Comparison of ENCODE assay signal across 15 cellular contexts in genomic region chr6:76275746-76276145, GRCh38.
DNase-seq lines count a peak whose midpoint lies in the region; ATAC-seq and TF ChIP-seq lines count a peak whose summit lies in the region.
"Had no signal": no experiment of that assay in that cellular context is flagged by ENCODE, and none has a peak within 500 bp of the region (broad histone marks: within the 10 kb centered on the region; RNA-seq: fewer than 3 reads in every experiment).

No MANE protein-coding gene starts in this region.

- TF ChIP-seq CTCF in GM12872 (IDR thresholded peaks at IDR 0.05; ENCODE audit: insufficient read depth, low read depth, low read length), result peak; percentile 24; the same call in 1 of the 3 replicates
- TF ChIP-seq CTCF in NB4 (IDR thresholded peaks at IDR 0.05; ENCODE audit: low read depth, low read length), result peak; percentile 30
- peak; percentile 21; the same call in 1 of the 2 replicates for TF ChIP-seq CTCF in WERI-Rb-1 (IDR thresholded peaks at IDR 0.05; ENCODE audit: low read depth, low read length)

- no peak for TF ChIP-seq POLR2A in NB4 (IDR thresholded peaks at IDR 0.05; ENCODE audit: extremely low read depth, insufficient read length)

- H3K9me3 ChIP-seq in WERI-Rb-1 (ENCODE audit: severe bottlenecking), result no peaks in the 10 kb centered on the region
- H3K9me3 ChIP-seq: neutrophil, uterus had no signal

- no peaks in the 10 kb centered on the region for H3K27me3 ChIP-seq in WERI-Rb-1 (ENCODE audit: insufficient read depth, low read depth, severe bottlenecking)
- H3K27me3 ChIP-seq: neutrophil, uterus had no signal

- H3K9me3 Mint-ChIP-seq in stimulated activated effector memory CD8-positive, alpha-beta T cell treated with anti-CD3 and anti-CD28 coated beads, Interleukin-12 subunit alpha, Interleukin-12 subunit beta, amount 100 ng/mL, for 72 hours, result peaks cover 29% of the 10 kb centered on the region

- DNase-seq in COLO829 (ENCODE audit: low spot score), result peak; percentile 0
- DNase-seq in NB4 (ENCODE audit: low read depth), result peak; percentile 21
- no peak for DNase-seq in WERI-Rb-1
- no peak for DNase-seq in stimulated activated CD4-positive, alpha-beta T cell treated with anti-CD3 and anti-CD28 coated beads, Interleukin-4, amount 100 ng/mL, for 4 hours
- no peak for DNase-seq in stimulated activated effector memory CD8-positive, alpha-beta T cell treated with anti-CD3 and anti-CD28 coated beads, Interleukin-12 subunit alpha, Interleukin-12 subunit beta, amount 100 ng/mL, for 72 hours (ENCODE audit: low spot score in 2 of 2)
- DNase-seq: activated CD4-positive, alpha-beta T cell treated with anti-CD3 and anti-CD28 coated beads, Interleukin-2, amount 50 U/mL, for 48 hours; IMR-90; stimulated activated naive CD8-positive, alpha-beta T cell treated with anti-CD3 and anti-CD28 coated beads, Interleukin-15, amount 100 ng/mL, for 72 hours; uterus had no signal

- H3K4me3 Mint-ChIP-seq in stimulated activated effector memory CD8-positive, alpha-beta T cell treated with anti-CD3 and anti-CD28 coated beads, Interleukin-12 subunit alpha, Interleukin-12 subunit beta, amount 100 ng/mL, for 72 hours, result no peak overlapping the region
- H3K4me3 Mint-ChIP-seq: B cell; stimulated activated naive CD8-positive, alpha-beta T cell treated with anti-CD3 and anti-CD28 coated beads, Interleukin-15, amount 100 ng/mL, for 72 hours; T-helper 2 cell treated with Interferon-gamma antibody and Interleukin-4, amounts not matched to agents 5 μg/mL and 100 μg/mL, for 36 hours had no signal

- no peaks in the 10 kb centered on the region for H3K36me3 ChIP-seq in WERI-Rb-1
- H3K36me3 ChIP-seq: neutrophil, uterus had no signal

- H3K27ac ChIP-seq in WERI-Rb-1, result no peak overlapping the region
- H3K27ac ChIP-seq: neutrophil, uterus had no signal

- no peak overlapping the region for H3K27ac Mint-ChIP-seq in stimulated activated effector memory CD8-positive, alpha-beta T cell treated with anti-CD3 and anti-CD28 coated beads, Interleukin-12 subunit alpha, Interleukin-12 subunit beta, amount 100 ng/mL, for 72 hours
- H3K27ac Mint-ChIP-seq: B cell; stimulated activated naive CD8-positive, alpha-beta T cell treated with anti-CD3 and anti-CD28 coated beads, Interleukin-15, amount 100 ng/mL, for 72 hours; T-helper 2 cell treated with Interferon-gamma antibody and Interleukin-4, amounts not matched to agents 5 μg/mL and 100 μg/mL, for 36 hours had no signal

- peaks cover 6% of the 10 kb centered on the region for H3K36me3 Mint-ChIP-seq in stimulated activated effector memory CD8-positive, alpha-beta T cell treated with anti-CD3 and anti-CD28 coated beads, Interleukin-12 subunit alpha, Interleukin-12 subunit beta, amount 100 ng/mL, for 72 hours

- ATAC-seq in GM21737 (IDR thresholded peaks at IDR 0.05; ENCODE audit: unreplicated experiment) (no peak), HG02571 (IDR thresholded peaks at IDR 0.05; ENCODE audit: unreplicated experiment) (no peak)
- no peak for ATAC-seq in stimulated activated effector memory CD8-positive, alpha-beta T cell treated with anti-CD3 and anti-CD28 coated beads, Interleukin-12 subunit alpha, Interleukin-12 subunit beta, amount 100 ng/mL, for 72 hours
- ATAC-seq: stimulated activated naive CD8-positive, alpha-beta T cell treated with anti-CD3 and anti-CD28 coated beads, Interleukin-15, amount 100 ng/mL, for 72 hours had no signal

- H3K4me1 Mint-ChIP-seq in stimulated activated effector memory CD8-positive, alpha-beta T cell treated with anti-CD3 and anti-CD28 coated beads, Interleukin-12 subunit alpha, Interleukin-12 subunit beta, amount 100 ng/mL, for 72 hours, result no peaks in the 10 kb centered on the region
- H3K4me1 Mint-ChIP-seq: B cell; stimulated activated naive CD8-positive, alpha-beta T cell treated with anti-CD3 and anti-CD28 coated beads, Interleukin-15, amount 100 ng/mL, for 72 hours had no signal

- no peak overlapping the region for H3K4me3 ChIP-seq in NB4 (ENCODE audit: low read depth, low read length)
- H3K4me3 ChIP-seq in WERI-Rb-1 (ENCODE audit: low read depth, low read length), result no peak overlapping the region
- H3K4me3 ChIP-seq: uterus had no signal

Comparison
In these comparisons a context has a peak if more than half of its experiments do, and no peak if none do; other contexts are left out.
1. DNase-seq: peak in COLO829 (single experiment) and NB4 (single experiment); none in WERI-Rb-1 (single experiment), stimulated activated CD4-positive, alpha-beta T cell treated with anti-CD3 and anti-CD28 coated beads, Interleukin-4, amount 100 ng/mL, for 4 hours (0 of 2) and stimulated activated effector memory CD8-positive, alpha-beta T cell treated with anti-CD3 and anti-CD28 coated beads, Interleukin-12 subunit alpha, Interleukin-12 subunit beta, amount 100 ng/mL, for 72 hours (0 of 2).
2. Peak in every context shown above with its lines, with median percentiles within 50 percentile points of each other: CTCF ChIP-seq.